In the genomic region with DNA sequence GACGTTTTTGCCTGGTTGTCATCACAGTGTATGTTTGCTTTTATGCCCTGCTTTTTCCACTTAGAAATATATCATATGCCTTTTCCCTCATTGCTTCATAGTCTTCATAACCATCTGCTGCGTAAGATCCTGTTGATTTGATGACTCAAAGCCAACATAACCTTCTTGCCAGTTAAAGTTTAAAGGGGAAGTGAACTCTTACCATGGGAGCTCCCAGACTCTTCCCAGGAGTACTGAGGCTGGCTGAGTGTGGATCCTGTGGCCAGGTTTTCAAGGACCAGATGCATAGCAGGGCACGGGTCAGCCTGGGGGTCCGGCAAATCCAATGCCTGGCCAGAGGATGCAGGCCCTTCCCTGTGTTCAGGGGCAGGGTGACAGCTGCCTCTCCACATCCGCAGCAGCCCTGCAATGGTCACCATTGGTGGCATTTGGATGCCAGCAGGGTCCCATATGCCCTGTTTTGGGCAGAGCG, we compare ENCODE assay signal across 8 cellular contexts. TPM values are rescaled to one million over a fixed set of nuclear protein-coding genes. Genes with fewer than 3 reads are reported as not detected.
DNase-seq lines count a peak whose midpoint lies in the region; ATAC-seq, FAIRE-seq and TF ChIP-seq lines count a peak whose summit lies in the region.

No MANE protein-coding gene starts in this region.

- no peaks in the 10 kb centered on the region for H3F3A ChIP-seq in neural progenitor cell (ENCODE audit: low read depth)

- ATAC-seq in body of pancreas (peak; percentile 88), HepG2 (peak; percentile 77), GM18873 (IDR thresholded peaks at IDR 0.05; ENCODE audit: low FRiP score, unreplicated experiment) (no peak)

- intact Hi-C loops in body of pancreas (cut with DNase I) (no loop called here), HepG2 (cut with micrococcal nuclease; ENCODE audit: unreplicated experiment) (no loop called here)

- peak; percentile 56 for DNase-seq in 8988T
- peak; percentile 59 for DNase-seq in LNCaP clone FGC (ENCODE audit: low read depth)
- peak in 2 of 4 donors; percentile 42 to 57 for DNase-seq in body of pancreas
- peak; percentile 86 for DNase-seq in HepG2 (ENCODE audit: low spot score)
- no peak for DNase-seq in HEK293T (ENCODE audit: extremely low spot score)
- DNase-seq in activated naive CD8-positive, alpha-beta T cell treated with anti-CD3 and anti-CD28 coated beads for 36 hours, result no peak
- DNase-seq in neural progenitor cell (ENCODE audit: low spot score), result no peak

- TF ChIP-seq POLR2A in body of pancreas (IDR thresholded peaks at IDR 0.05) (peak in 1 of 3 donors; percentile 15), HepG2 (IDR thresholded peaks at IDR 0.05; ENCODE audit: insufficient read depth in 1 of 2, low read depth in 2 of 2, low read length in 2 of 2) (no peak)

- H3K4me2 ChIP-seq in HepG2 (ENCODE audit: low read depth, low read length), result peak overlapping the region; percentile 48
- no peak overlapping the region for H3K4me2 ChIP-seq in neural progenitor cell

- H3K27ac Mint-ChIP-seq in activated naive CD8-positive, alpha-beta T cell treated with anti-CD3 and anti-CD28 coated beads for 36 hours, result no peak overlapping the region
- no peak overlapping the region for H3K27ac Mint-ChIP-seq in neural progenitor cell

- H3K27me3 Mint-ChIP-seq in activated naive CD8-positive, alpha-beta T cell treated with anti-CD3 and anti-CD28 coated beads for 36 hours, result no peaks in the 10 kb centered on the region
- no peaks in the 10 kb centered on the region for H3K27me3 Mint-ChIP-seq in neural progenitor cell (ENCODE audit: insufficient read depth, low read depth)

- TF ChIP-seq RAD21 in HepG2 (CRISPR knock-in tag; IDR thresholded peaks at IDR 0.05), result no peak

- no peak overlapping the region for H3K4me3 Mint-ChIP-seq in activated naive CD8-positive, alpha-beta T cell treated with anti-CD3 and anti-CD28 coated beads for 36 hours
- H3K4me3 Mint-ChIP-seq in neural progenitor cell, result no peak overlapping the region

- peak overlapping the region; percentile 19 to 85 (median 58) for H3K27ac ChIP-seq in body of pancreas
- peak overlapping the region; percentile 69 for H3K27ac ChIP-seq in HepG2 (ENCODE audit: extremely low read length, insufficient read depth, low read length)
- H3K27ac ChIP-seq in neural progenitor cell, result no peak overlapping the region

- CTCF ChIA-PET in HepG2 (lab: Yijun Ruan, JAX; ENCODE audit: low intra/inter-chr PET ratio, low total read pairs) (no interaction called here), HEK293T (lab: Yijun Ruan, JAX) (no interaction called here)

- no peaks in the 10 kb centered on the region for H3K27me3 ChIP-seq in body of pancreas
- H3K27me3 ChIP-seq in HepG2 (ENCODE audit: control insufficient read depth in 1 of 2, insufficient read depth in 2 of 2, low read length in 2 of 2), result no peaks in the 10 kb centered on the region
- H3K27me3 ChIP-seq in neural progenitor cell, result no peaks in the 10 kb centered on the region

- H3K4me1 ChIP-seq in body of pancreas (peaks cover 14% of the 10 kb centered on the region), HepG2 (ENCODE audit: insufficient read depth, low read length) (peaks cover 65% of the 10 kb centered on the region), neural progenitor cell (no peaks in the 10 kb centered on the region)

- 28 to 61% methylated on average over 3 to 6 of the region's 6 CpGs for WGBS in body of pancreas, 2 donors
- WGBS in HepG2 (ENCODE audit: low lambda C conversion rate), result 14% methylated on average over 3 of the region's 6 CpGs

- H3K4me3 ChIP-seq in LNCaP clone FGC (ENCODE audit: low read depth, low read length) (no peak overlapping the region), body of pancreas (no peak overlapping the region), HepG2 (replicated peaks in 1 of 3; ENCODE audit: insufficient read depth in 1 of 3, low read depth in 2 of 3, low read length in 3 of 3) (peak overlapping the region in 1 of 3 experiments; percentile 34; a peak in 1 of 6 replicates), neural progenitor cell (no peak overlapping the region)

- TF ChIP-seq EP300 in HepG2 (IDR thresholded peaks at IDR 0.05; ENCODE audit: low read depth in 2 of 2, low read length in 2 of 2), result peak in 1 of 2 experiments; percentile 90; a peak in 2 of 4 replicates
- TF ChIP-seq EP300 in HepG2 (CRISPR knock-in tag; IDR thresholded peaks at IDR 0.05; ENCODE audit: borderline replicate concordance), result peak; percentile 86

- peaks cover 47% of the 10 kb centered on the region for H3K79me2 ChIP-seq in HepG2 (ENCODE audit: insufficient read depth, low read length)
- H3K79me2 ChIP-seq in neural progenitor cell (ENCODE audit: low read depth), result peaks cover 3% of the 10 kb centered on the region

- in situ Hi-C loops in HepG2 (cut with HindIII; ENCODE audit: extremely low pct_ligation_motif_present, low pct_unique_long_range_greater_than_20kb), result no loop called here

- peaks cover 5% of the 10 kb centered on the region for H3K4me1 Mint-ChIP-seq in activated naive CD8-positive, alpha-beta T cell treated with anti-CD3 and anti-CD28 coated beads for 36 hours
- H3K4me1 Mint-ChIP-seq in neural progenitor cell, result peaks cover 14% of the 10 kb centered on the region

- BruUV-seq in HepG2 (replicated peaks; lab: Mats Ljungman, UMichigan), result no TSS peak

- FAIRE-seq in HepG2 (lab: Jason Lieb, UNC), result peak; percentile 23

- POLR2A ChIA-PET in HepG2 (lab: Yijun Ruan, JAX), result interaction anchor here (1.0 to 1.9 kb wide), 5 partner anchors 9 to 47 kb away, joined by 3 to 8 read pairs (median 5); a partner anchor contains a TSS
- POLR2A ChIA-PET in HEK293T (lab: Yijun Ruan, JAX), result no interaction called here

- no peak for TF ChIP-seq CTCF in LNCaP clone FGC (IDR thresholded peaks at IDR 0.05; ENCODE audit: control insufficient read depth, extremely low read depth, insufficient read depth)
- no peak for TF ChIP-seq CTCF in body of pancreas (IDR thresholded peaks at IDR 0.05)
- TF ChIP-seq CTCF in HepG2 (CRISPR knock-in tag; IDR thresholded peaks at IDR 0.05), result no peak
- TF ChIP-seq CTCF in neural progenitor cell (IDR thresholded peaks at IDR 0.05), result no peak

- H3K9me3 Mint-ChIP-seq in activated naive CD8-positive, alpha-beta T cell treated with anti-CD3 and anti-CD28 coated beads for 36 hours, result peaks cover 18% of the 10 kb centered on the region
- no peaks in the 10 kb centered on the region for H3K9me3 Mint-ChIP-seq in neural progenitor cell

- H3K36me3 ChIP-seq in body of pancreas (replicated peaks in 1 of 2; ENCODE audit: insufficient read depth in 1 of 2, low read depth in 2 of 2) (no peaks in the 10 kb centered on the region), HepG2 (replicated peaks in 1 of 2; ENCODE audit: control insufficient read depth in 1 of 2, insufficient read depth in 2 of 2, low read length in 2 of 2) (0 out of 5 replicates have a peak, but pooled peaks cover 0 to 5% of the 10 kb centered on the region in 2 experiments), neural progenitor cell (no peaks in the 10 kb centered on the region)

- H3K36me3 Mint-ChIP-seq in activated naive CD8-positive, alpha-beta T cell treated with anti-CD3 and anti-CD28 coated beads for 36 hours, result peaks cover 34% of the 10 kb centered on the region
- peaks cover 7% of the 10 kb centered on the region for H3K36me3 Mint-ChIP-seq in neural progenitor cell

- H4K20me1 ChIP-seq in HepG2 (ENCODE audit: insufficient read depth, low read length) (no peaks in the 10 kb centered on the region), neural progenitor cell (ENCODE audit: low read depth) (peaks cover 6% of the 10 kb centered on the region)

- no peak overlapping the region for H2AFZ ChIP-seq in HepG2 (ENCODE audit: low read length)
- no peak overlapping the region for H2AFZ ChIP-seq in neural progenitor cell (replicated peaks)

- H3K9ac ChIP-seq in HepG2 (ENCODE audit: insufficient read depth, low read depth, low read length) (peak overlapping the region; percentile 39; the same call in 1 of the 2 replicates), neural progenitor cell (no peak overlapping the region)

- no peaks in the 10 kb centered on the region for H3K9me3 ChIP-seq in body of pancreas
- H3K9me3 ChIP-seq in HepG2 (ENCODE audit: low read length), result no peaks in the 10 kb centered on the region
- no peaks in the 10 kb centered on the region for H3K9me3 ChIP-seq in neural progenitor cell (ENCODE audit: low read depth)

RNA-seq across cellular contexts. Expression of a gene that starts 42.0 kb away (rescaled TPM):
- 10 to 100 TPM; 25.1 to 49.5 TPM for total RNA-seq in body of pancreas
- 27.8 and 37.4 TPM in 2 replicates for total RNA-seq in HepG2 (2016; rRNA removed; fragmentation: Illumina TruSeq; extraction: Trizol)
- 4.8 and 5.9 TPM in 2 replicates for total RNA-seq in HepG2 (2016; cell fraction: cytosol; rRNA removed; fragmentation: Illumina TruSeq; extraction: Trizol; ENCODE audit: low read depth)
- 27.1 and 39.1 TPM in 2 replicates for total RNA-seq in HepG2 (2016; cell fraction: insoluble cytoplasmic fraction; rRNA removed; fragmentation: Illumina TruSeq; extraction: Trizol)
- 9.6 and 11.6 TPM in 2 replicates for total RNA-seq in HepG2 (2016; cell fraction: membrane; rRNA removed; fragmentation: Illumina TruSeq; extraction: Trizol)
- total RNA-seq in HepG2 (2016; cell fraction: nucleus; rRNA removed; fragmentation: Illumina TruSeq; extraction: Trizol), result 42.5 and 44.3 TPM in 2 replicates
- polyA plus RNA-seq in HepG2 (2011; rRNA removed), result 12.0 and 15.1 TPM in 2 replicates
- 3.8 and 6.6 TPM in 2 replicates for polyA plus RNA-seq in HepG2 (2011; cell fraction: cytosol; rRNA removed)
- polyA plus RNA-seq in HepG2 (2011; cell fraction: nucleus; rRNA removed), result 12.4 and 14.3 TPM in 2 replicates
- polyA plus RNA-seq in HepG2 (2012), result 16.5 and 20.6 TPM in 2 replicates
- polyA plus RNA-seq in HepG2 (2016; cell fraction: cytosol; fragmentation: Illumina TruSeq; extraction: Trizol; ENCODE audit: low read depth), result 1.5 and 1.7 TPM in 2 replicates
- 32.9 and 37.8 TPM in 2 replicates for polyA plus RNA-seq in HepG2 (2016; cell fraction: insoluble cytoplasmic fraction; fragmentation: Illumina TruSeq; extraction: Trizol; ENCODE audit: low read depth)
- 4.5 and 5.1 TPM in 2 replicates for polyA plus RNA-seq in HepG2 (2016; cell fraction: membrane; fragmentation: Illumina TruSeq; extraction: Trizol; ENCODE audit: low read depth)
- polyA plus RNA-seq in HepG2 (2016; cell fraction: nucleus; fragmentation: Illumina TruSeq; extraction: Trizol; ENCODE audit: insufficient read depth, low read depth), result 52.6 and 65.8 TPM in 2 replicates
- 11.2 and 34.4 TPM in 2 replicates for polyA minus RNA-seq in HepG2 (2011; rRNA and poly(A)+ RNA removed; ENCODE audit: low replicate concordance)
- 13.3 and 19.4 TPM in 2 replicates for polyA minus RNA-seq in HepG2 (2011; cell fraction: cytosol; rRNA and poly(A)+ RNA removed)
- polyA minus RNA-seq in HepG2 (2011; cell fraction: nucleus; rRNA and poly(A)+ RNA removed), result 57.6 and 62.6 TPM in 2 replicates
- total RNA-seq in activated naive CD8-positive, alpha-beta T cell treated with anti-CD3 and anti-CD28 coated beads for 36 hours, result 100 to 1,000 TPM in 1 of 2 experiments, 10 to 100 TPM in 1; 99.3 to 101 TPM
- total RNA-seq in neural progenitor cell (ENCODE audit: low replicate concordance), result 46.7 and 61.8 TPM in 2 replicates

RNA-seq across cellular contexts. Expression of a gene that starts 52.6 kb away (rescaled TPM):
- total RNA-seq in body of pancreas (10 to 100 TPM; 22.8 to 32.6 TPM), HepG2 (2016; rRNA removed; fragmentation: Illumina TruSeq; extraction: Trizol) (11.1 and 13.0 TPM in 2 replicates), neural progenitor cell (ENCODE audit: low replicate concordance) (10.0 and 14.8 TPM in 2 replicates)
- 1.4 and 1.5 TPM in 2 replicates for total RNA-seq in HepG2 (2016; cell fraction: cytosol; rRNA removed; fragmentation: Illumina TruSeq; extraction: Trizol; ENCODE audit: low read depth)
- total RNA-seq in HepG2 (2016; cell fraction: insoluble cytoplasmic fraction; rRNA removed; fragmentation: Illumina TruSeq; extraction: Trizol), result 9.8 and 12.1 TPM in 2 replicates
- 5.3 and 6.4 TPM in 2 replicates for total RNA-seq in HepG2 (2016; cell fraction: membrane; rRNA removed; fragmentation: Illumina TruSeq; extraction: Trizol)
- 11.9 and 15.6 TPM in 2 replicates for total RNA-seq in HepG2 (2016; cell fraction: nucleus; rRNA removed; fragmentation: Illumina TruSeq; extraction: Trizol)
- 16.4 and 18.7 TPM in 2 replicates for polyA plus RNA-seq in HepG2 (2011; rRNA removed)
- 7.1 and 7.2 TPM in 2 replicates for polyA plus RNA-seq in HepG2 (2011; cell fraction: cytosol; rRNA removed)
- 42.2 and 53.6 TPM in 2 replicates for polyA plus RNA-seq in HepG2 (2011; cell fraction: nucleus; rRNA removed)
- polyA plus RNA-seq in HepG2 (2012), result 4.4 and 6.9 TPM in 2 replicates
- 0.43 and 0.62 TPM in 2 replicates for polyA plus RNA-seq in HepG2 (2016; cell fraction: cytosol; fragmentation: Illumina TruSeq; extraction: Trizol; ENCODE audit: low read depth)
- polyA plus RNA-seq in HepG2 (2016; cell fraction: insoluble cytoplasmic fraction; fragmentation: Illumina TruSeq; extraction: Trizol; ENCODE audit: low read depth), result 5.8 and 6.2 TPM in 2 replicates
- polyA plus RNA-seq in HepG2 (2016; cell fraction: membrane; fragmentation: Illumina TruSeq; extraction: Trizol; ENCODE audit: low read depth), result 1.7 TPM in 2 replicates
- 17.4 and 18.9 TPM in 2 replicates for polyA plus RNA-seq in HepG2 (2016; cell fraction: nucleus; fragmentation: Illumina TruSeq; extraction: Trizol; ENCODE audit: insufficient read depth, low read depth)
- 55.2 and 75.7 TPM in 2 replicates for polyA minus RNA-seq in HepG2 (2011; rRNA and poly(A)+ RNA removed; ENCODE audit: low replicate concordance)
- polyA minus RNA-seq in HepG2 (2011; cell fraction: cytosol; rRNA and poly(A)+ RNA removed), result 11.3 and 16.1 TPM in 2 replicates
- 27.0 and 32.6 TPM in 2 replicates for polyA minus RNA-seq in HepG2 (2011; cell fraction: nucleus; rRNA and poly(A)+ RNA removed)
- 10 to 100 TPM; 23.8 to 26.5 TPM for total RNA-seq in activated naive CD8-positive, alpha-beta T cell treated with anti-CD3 and anti-CD28 coated beads for 36 hours

Comparison
In these comparisons a context has a peak if more than half of its experiments do, and no peak if none do; other contexts are left out.
1. DNase-seq: peak in 8988T (single experiment), LNCaP clone FGC (single experiment) and HepG2 (single experiment); none in HEK293T (single experiment), activated naive CD8-positive, alpha-beta T cell treated with anti-CD3 and anti-CD28 coated beads for 36 hours (single experiment) and neural progenitor cell (single experiment).